ENCODE assay signal across 8 cellular contexts in the genomic region with DNA sequence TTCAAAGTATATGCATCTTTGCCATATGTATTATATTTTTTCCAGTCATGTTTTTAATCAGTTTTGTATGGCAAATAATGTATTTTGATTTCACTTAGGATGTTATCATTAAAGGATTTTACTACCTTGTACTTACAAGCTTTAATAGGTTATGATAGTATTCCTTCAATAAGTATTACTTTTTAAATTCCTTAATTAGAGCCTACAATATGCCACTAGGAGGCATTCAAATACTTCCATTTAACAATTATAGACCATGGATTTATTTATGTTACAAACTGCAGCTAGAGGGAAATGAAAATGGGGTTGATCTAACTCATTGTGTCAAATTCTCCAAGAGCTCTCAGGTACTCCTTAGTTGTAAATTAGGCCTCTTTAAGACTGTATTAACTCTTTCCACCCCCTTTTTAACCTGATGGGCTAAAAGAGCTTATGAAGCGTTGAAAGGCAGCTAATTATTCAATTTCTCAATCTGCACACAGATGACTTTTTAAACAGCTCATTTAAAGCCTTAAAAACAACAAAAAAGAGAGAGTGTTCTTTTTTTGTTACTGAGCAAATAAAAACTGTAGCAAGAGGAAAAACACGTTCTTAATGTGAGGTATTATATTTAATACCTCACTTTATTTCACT.
A peak's percentile ranks its signal among the peaks of the same experiment; 100 is the strongest.
DNase-seq lines count a peak whose midpoint lies in the region; ATAC-seq and TF ChIP-seq lines count a peak whose summit lies in the region.

No MANE protein-coding gene starts in this region.

- no peaks in the 10 kb centered on the region for H3K4me1 ChIP-seq in hepatocyte (ENCODE audit: insufficient read depth)

- no peak overlapping the region for H3K27ac ChIP-seq in hepatocyte

- no peaks in the 10 kb centered on the region for H4K20me1 ChIP-seq in hepatocyte (ENCODE audit: insufficient read depth, poor library complexity, severe bottlenecking)

- TF ChIP-seq CTCF in AG04449 (IDR thresholded peaks at IDR 0.05; ENCODE audit: insufficient read depth, low read length, missing control alignments) (no peak), hepatocyte (IDR thresholded peaks at IDR 0.05; ENCODE audit: poor library complexity) (peak; percentile 47)

- H3K27me3 ChIP-seq in hepatocyte: no peaks in the 10 kb centered on the region

- H3K9me2 ChIP-seq in hepatocyte (replicated peaks; ENCODE audit: insufficient read depth): no peaks in the 10 kb centered on the region

- POLR2A ChIA-PET in AG04449 (lab: Yijun Ruan, JAX): interaction anchor here (1.0 to 2.8 kb wide), 2 partner anchors 284 to 298 kb away, joined by 3 to 10 read pairs; a partner anchor contains a TSS

- ATAC-seq in GM21360 (IDR thresholded peaks at IDR 0.05; ENCODE audit: unreplicated experiment) (no peak), GM19023 (IDR thresholded peaks at IDR 0.05; ENCODE audit: unreplicated experiment) (no peak)

- H3K79me2 ChIP-seq in hepatocyte: no peaks in the 10 kb centered on the region

- no peak overlapping the region for H3K4me3 ChIP-seq in AG04449 (ENCODE audit: low read depth, low read length)
- H3K4me3 ChIP-seq in hepatocyte: no peak overlapping the region

- H3K4me2 ChIP-seq in hepatocyte: no peak overlapping the region

- DNase-seq in AG04449 (ENCODE audit: low read depth, low spot score) (peak; percentile 9), Kasumi-1 (lab: John Stamatoyannopoulos, UW) (peak; percentile 38 to 50), SW480 (ENCODE audit: low spot score) (peak; percentile 41), hepatocyte (ENCODE audit: low spot score) (no peak), cortex of kidney (lab: John Stamatoyannopoulos, UW) (no peak), SK-N-DZ (ENCODE audit: low spot score) (no peak)

- WGBS in hepatocyte (ENCODE audit: low lambda C conversion rate, missing lambda C conversion rate): 40% methylated on average over 2 of the region's 2 CpGs

- H3K36me3 ChIP-seq in hepatocyte (replicated peaks; ENCODE audit: insufficient read depth, low read depth): no peaks in the 10 kb centered on the region

- CTCF ChIA-PET in AG04449 (lab: Yijun Ruan, JAX): interaction anchor here (0.7 to 9.8 kb wide), 25 partner anchors 14 to 1078 kb away, joined by 3 to 156 read pairs (median 4); a partner anchor contains a TSS

- no peaks in the 10 kb centered on the region for H3K9me3 ChIP-seq in hepatocyte (ENCODE audit: low read depth)

- no peak overlapping the region for H2AFZ ChIP-seq in hepatocyte

Comparison
In these comparisons a context has a peak if more than half of its experiments do, and no peak if none do; other contexts are left out.
1. DNase-seq: peak in AG04449 (single experiment), Kasumi-1 (2 of 2) and SW480 (single experiment); none in hepatocyte (single experiment), cortex of kidney (single experiment) and SK-N-DZ (single experiment).